ENCODE assay signal across 8 cellular contexts in genomic region chr13:30408319-30409101, GRCh38. TPM values are rescaled to one million over a fixed set of nuclear protein-coding genes. Genes with fewer than 3 reads are reported as not detected.
DNase-seq lines count a peak whose midpoint lies in the region; ATAC-seq and TF ChIP-seq lines count a peak whose summit lies in the region.

No MANE protein-coding gene starts in this region.

- peak overlapping the region; percentile 63 to 93 (median 82) for H3K27ac Mint-ChIP-seq in CD8-positive, alpha-beta memory T cell
- peak overlapping the region; percentile 76 for H3K27ac Mint-ChIP-seq in T-helper 2 cell treated with Interferon-gamma antibody and Interleukin-4, amounts not matched to agents 5 μg/mL and 100 μg/mL, for 36 hours

- H3K9me2 ChIP-seq in hepatocyte (replicated peaks; ENCODE audit: insufficient read depth) = no peaks in the 10 kb centered on the region

- CTCF ChIA-PET in CD8-positive, alpha-beta memory T cell (lab: Charles Lee) = interaction anchor here (0.6 to 7.7 kb wide), 12 partner anchors 9 to 233 kb away, joined by 3 to 61 read pairs (median 3); no protein-coding TSS in a partner anchor

- in situ Hi-C loops in astrocyte of the cerebellum (cut with HindIII; ENCODE audit: low sequenced_read_pairs) = no loop called here

- no peaks in the 10 kb centered on the region for H3K27me3 ChIP-seq in CD8-positive, alpha-beta memory T cell (ENCODE audit: insufficient read depth, low read length, poor library complexity, severe bottlenecking)
- H3K27me3 ChIP-seq in HUES48 (ENCODE audit: control insufficient read depth, insufficient read depth, low read length) = peaks cover 16% of the 10 kb centered on the region
- no peaks in the 10 kb centered on the region for H3K27me3 ChIP-seq in hepatocyte
- no peaks in the 10 kb centered on the region for H3K27me3 ChIP-seq in aorta (ENCODE audit: control insufficient read depth in 1 of 2, insufficient read depth in 2 of 2, low read length in 1 of 2)

- WGBS in hepatocyte (ENCODE audit: low lambda C conversion rate, missing lambda C conversion rate) = 26% methylated on average over 26 of the region's 51 CpGs
- 12 to 14% methylated on average over 47 to 51 of the region's 51 CpGs for WGBS in aorta, 2 donors

- no peak overlapping the region for H3K27ac ChIP-seq in CD8-positive, alpha-beta memory T cell (ENCODE audit: low read depth, low read length)
- H3K27ac ChIP-seq in HUES48 (ENCODE audit: low read depth, low read length) = no peak overlapping the region
- H3K27ac ChIP-seq in hepatocyte = peak overlapping the region; percentile 66
- H3K27ac ChIP-seq in aorta (ENCODE audit: low read depth in 1 of 2, low read length in 2 of 2) = peak overlapping the region; percentile 84 to 85

- peak; percentile 88 for TF ChIP-seq CTCF in GM20000 (IDR thresholded peaks at IDR 0.05; ENCODE audit: extremely low read depth, missing control alignments)
- peak; percentile 64 for TF ChIP-seq CTCF in astrocyte of the cerebellum (IDR thresholded peaks at IDR 0.05; ENCODE audit: low read depth, low read length, missing control alignments)
- TF ChIP-seq CTCF in hepatocyte (IDR thresholded peaks at IDR 0.05; ENCODE audit: poor library complexity) = peak; percentile 86

- peak; percentile 81 to 92 (median 85) for DNase-seq in CD8-positive, alpha-beta memory T cell
- DNase-seq in GM20000 (ENCODE audit: low spot score) = peak; percentile 91
- peak; percentile 90 for DNase-seq in T-helper 2 cell treated with Interferon-gamma antibody and Interleukin-4, amounts not matched to agents 5 μg/mL and 100 μg/mL, for 36 hours (ENCODE audit: low spot score)
- DNase-seq in astrocyte of the cerebellum (ENCODE audit: low read depth) = peak; percentile 75
- DNase-seq in hepatocyte (ENCODE audit: low spot score) = peak; percentile 96
- DNase-seq in renal cortical epithelial cell (ENCODE audit: low read depth) = peak; percentile 70
- DNase-seq in aorta = peak; percentile 96 to 99

- no peaks in the 10 kb centered on the region for H4K20me1 ChIP-seq in hepatocyte (ENCODE audit: insufficient read depth, poor library complexity, severe bottlenecking)

- peaks cover 31 to 43% (median 36%) of the 10 kb centered on the region in 3 donors for H3K4me1 Mint-ChIP-seq in CD8-positive, alpha-beta memory T cell
- H3K4me1 Mint-ChIP-seq in T-helper 2 cell treated with Interferon-gamma antibody and Interleukin-4, amounts not matched to agents 5 μg/mL and 100 μg/mL, for 36 hours (ENCODE audit: low read depth) = peaks cover 23% of the 10 kb centered on the region

- no peaks in the 10 kb centered on the region for H3K79me2 ChIP-seq in hepatocyte

- ATAC-seq in aorta (ENCODE audit: low FRiP score) = peak; percentile 94

- H3K36me3 ChIP-seq in CD8-positive, alpha-beta memory T cell (ENCODE audit: insufficient read depth, low read length) = no peaks in the 10 kb centered on the region
- H3K36me3 ChIP-seq in HUES48 (ENCODE audit: control insufficient read depth, insufficient read depth, low read length) (no peaks in the 10 kb centered on the region), hepatocyte (replicated peaks; ENCODE audit: insufficient read depth, low read depth) (no peaks in the 10 kb centered on the region), aorta (ENCODE audit: control insufficient read depth in 1 of 2, insufficient read depth in 2 of 2, low read length in 1 of 2) (no peaks in the 10 kb centered on the region)

- POLR2A ChIA-PET in CD8-positive, alpha-beta memory T cell (lab: Charles Lee) = interaction anchor here (0.6 to 1.8 kb wide), 3 partner anchors 14 to 34 kb away, joined by 3 to 9 read pairs (median 4); no protein-coding TSS in a partner anchor

- no peaks in the 10 kb centered on the region for H3K9me3 Mint-ChIP-seq in CD8-positive, alpha-beta memory T cell
- no peaks in the 10 kb centered on the region for H3K9me3 Mint-ChIP-seq in T-helper 2 cell treated with Interferon-gamma antibody and Interleukin-4, amounts not matched to agents 5 μg/mL and 100 μg/mL, for 36 hours

- peak overlapping the region; percentile 49 for H3K9ac ChIP-seq in HUES48 (ENCODE audit: low read depth, low read length)

- H2AFZ ChIP-seq in hepatocyte = peak overlapping the region; percentile 99

- H3K27me3 Mint-ChIP-seq in CD8-positive, alpha-beta memory T cell = no peaks in the 10 kb centered on the region
- H3K27me3 Mint-ChIP-seq in T-helper 2 cell treated with Interferon-gamma antibody and Interleukin-4, amounts not matched to agents 5 μg/mL and 100 μg/mL, for 36 hours (ENCODE audit: low read depth) = peaks cover 3% of the 10 kb centered on the region

- intact Hi-C loops in aorta (cut with DNase I) = loop anchor here (1.0 to 10.0 kb wide), 5 partner anchors 54 to 276 kb away; partner anchors contain the start of gene KATNAL1 (in 1 of the 2)

- no peaks in the 10 kb centered on the region for H3K9me3 ChIP-seq in CD8-positive, alpha-beta memory T cell (ENCODE audit: low read length)
- H3K9me3 ChIP-seq in HUES48 (ENCODE audit: control insufficient read depth, insufficient read depth, low read length) = no peaks in the 10 kb centered on the region
- no peaks in the 10 kb centered on the region for H3K9me3 ChIP-seq in hepatocyte (ENCODE audit: low read depth)
- H3K9me3 ChIP-seq in aorta (ENCODE audit: control insufficient read depth, low read length) = no peaks in the 10 kb centered on the region

- H3K36me3 Mint-ChIP-seq in CD8-positive, alpha-beta memory T cell = no peaks in the 10 kb centered on the region
- H3K36me3 Mint-ChIP-seq in T-helper 2 cell treated with Interferon-gamma antibody and Interleukin-4, amounts not matched to agents 5 μg/mL and 100 μg/mL, for 36 hours (ENCODE audit: low read depth) = no peaks in the 10 kb centered on the region

- peaks cover 10% of the 10 kb centered on the region for H3K4me1 ChIP-seq in CD8-positive, alpha-beta memory T cell (ENCODE audit: insufficient read depth, low read length)
- H3K4me1 ChIP-seq in HUES48 (ENCODE audit: control insufficient read depth, insufficient read depth, low read length) (peaks cover 8% of the 10 kb centered on the region; the same call in 1 of the 2 replicates), hepatocyte (ENCODE audit: insufficient read depth) (peaks cover 8% of the 10 kb centered on the region), aorta (ENCODE audit: control insufficient read depth in 1 of 2, insufficient read depth in 2 of 2, low read length in 2 of 2) (no peaks in the 10 kb centered on the region)

- H3K4me2 ChIP-seq in hepatocyte = peak overlapping the region; percentile 78

- no peak overlapping the region for H3K4me3 ChIP-seq in CD8-positive, alpha-beta memory T cell (ENCODE audit: low read length)
- peak overlapping the region; percentile 44 for H3K4me3 ChIP-seq in HUES48 (ENCODE audit: low read depth, low read length)
- peak overlapping the region; percentile 13 for H3K4me3 ChIP-seq in astrocyte of the cerebellum (ENCODE audit: low read depth, low read length)
- H3K4me3 ChIP-seq in hepatocyte = no peak overlapping the region
- H3K4me3 ChIP-seq in aorta (ENCODE audit: low read length in 2 of 2) = no peak overlapping the region

- peak overlapping the region; percentile 50 to 84 (median 72) for H3K4me3 Mint-ChIP-seq in CD8-positive, alpha-beta memory T cell
- peak overlapping the region; percentile 69 for H3K4me3 Mint-ChIP-seq in T-helper 2 cell treated with Interferon-gamma antibody and Interleukin-4, amounts not matched to agents 5 μg/mL and 100 μg/mL, for 36 hours

RNA-seq across cellular contexts. Expression of gene UBE2L5, which starts 13.8 kb away (rescaled TPM):
- not detected for total RNA-seq in CD8-positive, alpha-beta memory T cell
- not detected for polyA plus RNA-seq in CD8-positive, alpha-beta memory T cell
- total RNA-seq in hepatocyte (not detected in 2 replicates), renal cortical epithelial cell (not detected in 2 replicates), aorta (1 to 10 TPM in 1 of 2 donors, not detected in 1; 1.7 TPM)
- polyA plus RNA-seq in hepatocyte (not detected in 2 replicates), aorta (under 1 TPM in 1 of 2 donors, not detected in 1; 0.61 TPM)

RNA-seq across cellular contexts. Expression of gene HMGB1, which starts 57.2 kb away (rescaled TPM):
- total RNA-seq in CD8-positive, alpha-beta memory T cell = 100 to 1,000 TPM; 694 to 729 TPM
- polyA plus RNA-seq in CD8-positive, alpha-beta memory T cell = 642 TPM
- total RNA-seq in hepatocyte (372 and 394 TPM in 2 replicates), renal cortical epithelial cell (237 and 363 TPM in 2 replicates), aorta (100 to 1,000 TPM; 213 to 235 TPM)
- polyA plus RNA-seq in hepatocyte (416 and 429 TPM in 2 replicates), aorta (100 to 1,000 TPM; 389 to 410 TPM)

Comparison
In these comparisons a context has a peak if more than half of its experiments do, and no peak if none do; other contexts are left out.
1. H3K27ac ChIP-seq: peak in hepatocyte (single experiment) and aorta (2 of 2); none in CD8-positive, alpha-beta memory T cell (single experiment) and HUES48 (single experiment).
2. H3K4me3 ChIP-seq: peak in HUES48 (single experiment) and astrocyte of the cerebellum (single experiment); none in CD8-positive, alpha-beta memory T cell (single experiment), hepatocyte (single experiment) and aorta (0 of 2).
3. Peak in every context shown above with its lines, with median percentiles within 50 percentile points of each other: DNase-seq and CTCF ChIP-seq.